ENCODE assay signal across 14 cellular contexts in genomic region chr17:18094409-18094807, GRCh38.
"Had no signal": no experiment of that assay in that cellular context is flagged by ENCODE, and none has a peak within 500 bp of the region (broad histone marks: within the 10 kb centered on the region; RNA-seq: fewer than 3 reads in every experiment).

No MANE protein-coding gene starts in this region.

- FAIRE-seq: colon, pancreas had no signal

- H3K4me3 ChIP-seq: dorsolateral prefrontal cortex, gastroesophageal sphincter, heart left ventricle, pancreas, sigmoid colon, tibial nerve had no signal

- DNase-seq: activated naive CD8-positive, alpha-beta T cell treated with anti-CD3 and anti-CD28 coated beads, Interleukin-2, amount 10 ng/mL, durations not matched to agents 7 days and 5 days; kidney glomerular epithelial cell; sigmoid colon; stimulated activated CD4-positive, alpha-beta T cell treated with anti-CD3 and anti-CD28 coated beads, Interleukin-4, amount 100 ng/mL, for 4 hours; stimulated activated naive CD4-positive, alpha-beta T cell treated with Interleukin-2 at 50 U/mL for 16 hours; T-helper 1 cell; T1000 had no signal

- H3K27ac ChIP-seq: dorsolateral prefrontal cortex, gastroesophageal sphincter, heart left ventricle, pancreas, sigmoid colon, tibial nerve had no signal

- H3K27me3 Mint-ChIP-seq: activated naive CD8-positive, alpha-beta T cell treated with anti-CD3 and anti-CD28 coated beads, Interleukin-2, amount 10 ng/mL, durations not matched to agents 7 days and 5 days; naive thymus-derived CD4-positive, alpha-beta T cell had no signal

- H3K4me3 Mint-ChIP-seq: activated naive CD8-positive, alpha-beta T cell treated with anti-CD3 and anti-CD28 coated beads, Interleukin-2, amount 10 ng/mL, durations not matched to agents 7 days and 5 days had no signal

- H3K4me1 ChIP-seq: gastroesophageal sphincter, pancreas had no signal

- H3K9me3 ChIP-seq: gastroesophageal sphincter, heart left ventricle, pancreas, sigmoid colon, tibial nerve had no signal

- H3K27me3 ChIP-seq: dorsolateral prefrontal cortex, gastroesophageal sphincter, heart left ventricle, pancreas, sigmoid colon, tibial nerve had no signal

- H3K27ac Mint-ChIP-seq: activated naive CD8-positive, alpha-beta T cell treated with anti-CD3 and anti-CD28 coated beads, Interleukin-2, amount 10 ng/mL, durations not matched to agents 7 days and 5 days had no signal

- H3K9me3 Mint-ChIP-seq: activated naive CD8-positive, alpha-beta T cell treated with anti-CD3 and anti-CD28 coated beads, Interleukin-2, amount 10 ng/mL, durations not matched to agents 7 days and 5 days; naive thymus-derived CD4-positive, alpha-beta T cell had no signal
